Comparison of ENCODE assay signal across 8 cellular contexts in genomic region chr1:2523891-2524609, GRCh38. TPM values are rescaled to one million over a fixed set of nuclear protein-coding genes. Genes with fewer than 3 reads are reported as not detected.
A peak's percentile ranks its signal among the peaks of the same experiment; 100 is the strongest.
DNase-seq lines count a peak whose midpoint lies in the region; ATAC-seq and TF ChIP-seq lines count a peak whose summit lies in the region.

No MANE protein-coding gene starts in this region.

- DNase-seq in HAP-1 (ENCODE audit: low spot score in 2 of 2) (no peak), T-helper 17 cell (peak in 1 of 3 donors; percentile 30), mammary epithelial cell (no peak), progenitor cell of endocrine pancreas (ENCODE audit: low spot score, unreplicated experiment) (no peak), SW 1271 (lab: John Stamatoyannopoulos, UW) (no peak), SHP77 (lab: John Stamatoyannopoulos, UW) (no peak), NOMO-1 treated with dmso at 0.1 percent for 144 hours (lab: John Stamatoyannopoulos, UW; ENCODE audit: unreplicated experiment) (no peak)

- CTCF ChIA-PET in mammary epithelial cell (lab: Charles Lee; ENCODE audit: low non-redundant PET): no interaction called here

- peaks cover 55% of the 10 kb centered on the region for H3K79me2 ChIP-seq in mammary epithelial cell (ENCODE audit: insufficient read depth, low read length)

- 86% methylated on average over 8 of the region's 10 CpGs for WGBS in mammary epithelial cell (ENCODE audit: low coverage, missing lambda C conversion rate)
- 81% methylated on average over 6 of the region's 10 CpGs; no CpG with 5 or more reads in 1 of the 2 donors for WGBS in gastroesophageal sphincter (ENCODE audit: low coverage in 1 of 2), 2 donors

- BruUV-seq in mammary epithelial cell (replicated peaks; lab: Mats Ljungman, UMichigan): no TSS peak

- H3K27me3 ChIP-seq in HAP-1 (ENCODE audit: low read depth) (peaks cover 2% of the 10 kb centered on the region; the same call in 1 of the 2 replicates), mammary epithelial cell (ENCODE audit: insufficient read depth, low read length) (no peaks in the 10 kb centered on the region), gastroesophageal sphincter (peaks cover 20% of the 10 kb centered on the region)

- no peak overlapping the region for H2AFZ ChIP-seq in mammary epithelial cell (ENCODE audit: low read depth, low read length)

- in situ Hi-C loops in HAP-1 (cut with MboI; ENCODE audit: low sequenced_read_pairs) (no loop called here), mammary epithelial cell (cut with MboI; ENCODE audit: low sequenced_read_pairs in 2 of 2) (no loop called here)

- peaks cover 23% of the 10 kb centered on the region for H3K36me3 ChIP-seq in HAP-1 (replicated peaks)
- H3K36me3 ChIP-seq in mammary epithelial cell (ENCODE audit: insufficient read depth, low read length): no peaks in the 10 kb centered on the region
- H3K36me3 ChIP-seq in gastroesophageal sphincter: peaks cover 0 to 26% of the 10 kb centered on the region in 2 donors

- H3K9ac ChIP-seq in mammary epithelial cell (ENCODE audit: insufficient read depth, low read length): no peak overlapping the region

- TF ChIP-seq POLR2A in gastroesophageal sphincter (IDR thresholded peaks at IDR 0.05): no peak

- no peaks in the 10 kb centered on the region for H4K20me1 ChIP-seq in mammary epithelial cell (ENCODE audit: insufficient read depth, low read length)

- peak; percentile 27 for ATAC-seq in T-helper 17 cell
- ATAC-seq in gastroesophageal sphincter: no peak

- intact Hi-C loops in mammary epithelial cell (cut with micrococcal nuclease): no loop called here

- TF ChIP-seq CTCF in mammary epithelial cell (conservative IDR thresholded peaks at IDR 0.05 in 1 of 2, IDR thresholded peaks at IDR 0.05 in 1 of 2; ENCODE audit: extremely low read depth in 1 of 2, insufficient read depth in 1 of 2, low read depth in 1 of 2, low read length in 2 of 2) (no peak), progenitor cell of endocrine pancreas (IDR thresholded peaks at IDR 0.05; ENCODE audit: unreplicated experiment) (no peak), gastroesophageal sphincter (IDR thresholded peaks at IDR 0.05) (no peak)

- peak overlapping the region; percentile 94 for H3K27ac Mint-ChIP-seq in T-helper 17 cell
- peak overlapping the region; percentile 69 for H3K27ac Mint-ChIP-seq in progenitor cell of endocrine pancreas

- H3K4me2 ChIP-seq in mammary epithelial cell (ENCODE audit: insufficient read depth, low read depth, low read length): peak overlapping the region; percentile 97

- peak overlapping the region; percentile 94 for H3K4me3 Mint-ChIP-seq in T-helper 17 cell
- peak overlapping the region; percentile 94 for H3K4me3 Mint-ChIP-seq in progenitor cell of endocrine pancreas (ENCODE audit: low read depth)

- no peak for TF ChIP-seq EP300 in gastroesophageal sphincter (IDR thresholded peaks at IDR 0.05)

- peaks cover 11% of the 10 kb centered on the region for H3K4me1 ChIP-seq in HAP-1
- peaks cover 27% of the 10 kb centered on the region for H3K4me1 ChIP-seq in mammary epithelial cell (ENCODE audit: insufficient read depth, low read length)
- peaks cover 0 to 57% (median 27%) of the 10 kb centered on the region in 3 donors for H3K4me1 ChIP-seq in gastroesophageal sphincter

- H3K36me3 Mint-ChIP-seq in T-helper 17 cell (ENCODE audit: low read depth) (no peaks in the 10 kb centered on the region), progenitor cell of endocrine pancreas (ENCODE audit: insufficient read depth) (peaks cover 1% of the 10 kb centered on the region)

- H3K4me1 Mint-ChIP-seq in T-helper 17 cell (peaks cover 37% of the 10 kb centered on the region), progenitor cell of endocrine pancreas (ENCODE audit: low read depth) (peaks cover 15% of the 10 kb centered on the region)

- H3K27ac ChIP-seq in mammary epithelial cell (ENCODE audit: insufficient read depth, low read depth, low read length) (no peak overlapping the region), gastroesophageal sphincter (peak overlapping the region in 1 of 4 donors; percentile 0)

- H3K9me3 Mint-ChIP-seq in progenitor cell of endocrine pancreas (ENCODE audit: low read depth): no peaks in the 10 kb centered on the region

- H3K27me3 Mint-ChIP-seq in T-helper 17 cell (no peaks in the 10 kb centered on the region), progenitor cell of endocrine pancreas (peaks cover 13% of the 10 kb centered on the region)

- peak overlapping the region; percentile 99; the same call in 1 of the 2 replicates for H3K4me3 ChIP-seq in HAP-1
- H3K4me3 ChIP-seq in mammary epithelial cell (replicated peaks in 1 of 3; ENCODE audit: insufficient read depth in 1 of 3, low read depth in 2 of 3, low read length in 3 of 3): no peak overlapping the region
- H3K4me3 ChIP-seq in gastroesophageal sphincter: peak overlapping the region in 1 of 2 donors; percentile 89

- dilution Hi-C loops in mammary epithelial cell (cut with HindIII; ENCODE audit: low sequenced_read_pairs): no loop called here

- no peaks in the 10 kb centered on the region for H3K9me3 ChIP-seq in HAP-1
- H3K9me3 ChIP-seq in T-helper 17 cell (ENCODE audit: control insufficient read depth, low read length, poor library complexity, severe bottlenecking): no peaks in the 10 kb centered on the region
- H3K9me3 ChIP-seq in mammary epithelial cell (replicated peaks; ENCODE audit: insufficient read depth, low read length): no peaks in the 10 kb centered on the region
- H3K9me3 ChIP-seq in gastroesophageal sphincter: no peaks in the 10 kb centered on the region

RNA-seq across cellular contexts. Expression of gene PANK4, which starts 2.3 kb away (rescaled TPM):
- total RNA-seq in T-helper 17 cell (10 to 100 TPM; 47.9 to 53.5 TPM), mammary epithelial cell (10 to 100 TPM; 14.2 to 28.5 TPM), progenitor cell of endocrine pancreas (42.5 and 45.4 TPM in 2 replicates), gastroesophageal sphincter (10 to 100 TPM; 32.6 to 46.8 (median 34.0) TPM)
- polyA plus RNA-seq in mammary epithelial cell: 14.9 TPM
- 4.1 TPM for polyA minus RNA-seq in mammary epithelial cell

RNA-seq across cellular contexts. Expression of gene HES5, which starts 6.0 kb away (rescaled TPM):
- not detected for total RNA-seq in T-helper 17 cell
- not detected for total RNA-seq in mammary epithelial cell
- not detected for polyA plus RNA-seq in mammary epithelial cell
- polyA minus RNA-seq in mammary epithelial cell: not detected
- total RNA-seq in progenitor cell of endocrine pancreas: 0.36 TPM in 1 of 2 replicates, not detected in the other
- total RNA-seq in gastroesophageal sphincter: not detected

RNA-seq across cellular contexts. Expression of gene TNFRSF14, which starts 32.1 kb away (rescaled TPM):
- 100 to 1,000 TPM; 179 to 212 TPM for total RNA-seq in T-helper 17 cell
- total RNA-seq in mammary epithelial cell: 10 to 100 TPM; 12.9 to 19.0 TPM
- 19.6 TPM for polyA plus RNA-seq in mammary epithelial cell
- polyA minus RNA-seq in mammary epithelial cell: 11.4 TPM
- total RNA-seq in progenitor cell of endocrine pancreas: 0.41 and 0.75 TPM in 2 replicates
- total RNA-seq in gastroesophageal sphincter: 10 to 100 TPM; 23.0 to 81.6 (median 36.9) TPM

RNA-seq across cellular contexts. Expression of gene PLCH2, which starts 48.0 kb away (rescaled TPM):
- total RNA-seq in T-helper 17 cell (10 to 100 TPM; 30.0 to 39.3 TPM), mammary epithelial cell (100 to 1,000 TPM; 113 to 157 TPM), progenitor cell of endocrine pancreas (0.13 TPM in 1 of 2 replicates, not detected in the other), gastroesophageal sphincter (under 1 TPM; under 0.01 to 0.72 (median 0.15) TPM)
- polyA plus RNA-seq in mammary epithelial cell: 56.2 TPM
- polyA minus RNA-seq in mammary epithelial cell: 36.6 TPM
